Comparison of ENCODE assay signal across 21 cellular contexts in genomic region chr10:132878091-132878729, GRCh38.
DNase-seq lines count a peak whose midpoint lies in the region; ATAC-seq and TF ChIP-seq lines count a peak whose summit lies in the region.
"Had no signal": no experiment of that assay in that cellular context is flagged by ENCODE, and none has a peak within 500 bp of the region (broad histone marks: within the 10 kb centered on the region; RNA-seq: fewer than 3 reads in every experiment).

No MANE protein-coding gene starts in this region.

- no peak overlapping the region for H3K27ac Mint-ChIP-seq in WTC11
- H3K27ac Mint-ChIP-seq in stimulated activated memory B cell treated with anti-CD40 and anti-IgM and Interleukin-4, amounts not matched to agents 10 μg/mL and 1 μg/mL and 100 μg/mL, for 72 hours, result no peak overlapping the region
- H3K27ac Mint-ChIP-seq in activated T-helper 17 cell treated with anti-CD3 and anti-CD28 coated beads, Interleukin-2, amount 50 U/mL, for 72 hours, result no peak overlapping the region
- H3K27ac Mint-ChIP-seq in activated T-helper 2 cell treated with anti-CD3 and anti-CD28 coated beads, Interferon-gamma antibody, Interleukin-2, Interleukin-4, amounts not matched to agents 10 μg/mL and 5 μg/mL and 100 μg/mL, durations not matched to agents 14 hours and 24 hours and 36 hours, result no peak overlapping the region
- H3K27ac Mint-ChIP-seq: activated naive CD8-positive, alpha-beta T cell treated with anti-CD3 and anti-CD28 coated beads for 36 hours; immature natural killer cell; naive B cell had no signal

- H3K9me3 Mint-ChIP-seq in WTC11, result peaks cover 15% of the 10 kb centered on the region
- H3K9me3 Mint-ChIP-seq in stimulated activated memory B cell treated with anti-CD40 and anti-IgM and Interleukin-4, amounts not matched to agents 10 μg/mL and 1 μg/mL and 100 μg/mL, for 72 hours, result peaks cover 6% of the 10 kb centered on the region
- no peaks in the 10 kb centered on the region for H3K9me3 Mint-ChIP-seq in activated T-helper 17 cell treated with anti-CD3 and anti-CD28 coated beads, Interleukin-2, amount 50 U/mL, for 72 hours
- H3K9me3 Mint-ChIP-seq in activated T-helper 2 cell treated with anti-CD3 and anti-CD28 coated beads, Interferon-gamma antibody, Interleukin-2, Interleukin-4, amounts not matched to agents 10 μg/mL and 5 μg/mL and 100 μg/mL, durations not matched to agents 14 hours and 24 hours and 36 hours, result no peaks in the 10 kb centered on the region
- H3K9me3 Mint-ChIP-seq: immature natural killer cell had no signal

- no peak overlapping the region for H3K4me3 Mint-ChIP-seq in WTC11
- H3K4me3 Mint-ChIP-seq in stimulated activated memory B cell treated with anti-CD40 and anti-IgM and Interleukin-4, amounts not matched to agents 10 μg/mL and 1 μg/mL and 100 μg/mL, for 72 hours, result no peak overlapping the region
- H3K4me3 Mint-ChIP-seq in activated T-helper 17 cell treated with anti-CD3 and anti-CD28 coated beads, Interleukin-2, amount 50 U/mL, for 72 hours, result no peak overlapping the region
- H3K4me3 Mint-ChIP-seq in activated T-helper 2 cell treated with anti-CD3 and anti-CD28 coated beads, Interferon-gamma antibody, Interleukin-2, Interleukin-4, amounts not matched to agents 10 μg/mL and 5 μg/mL and 100 μg/mL, durations not matched to agents 14 hours and 24 hours and 36 hours (ENCODE audit: low read depth), result no peak overlapping the region
- H3K4me3 Mint-ChIP-seq: activated naive CD8-positive, alpha-beta T cell treated with anti-CD3 and anti-CD28 coated beads for 36 hours; activated T-cell treated with anti-CD3 and anti-CD28 coated beads, Interleukin-2, amount 50 U/mL, for 4 hours; CD8-positive, alpha-beta memory T cell; immature natural killer cell; naive B cell had no signal

- peak; percentile 25 for DNase-seq in GM13976 (ENCODE audit: low spot score)
- DNase-seq in WTC11 (ENCODE audit: low spot score), result peak; percentile 9
- peak; percentile 37 for DNase-seq in left lobe of liver (ENCODE audit: low spot score)
- DNase-seq in activated T-helper 2 cell treated with anti-CD3 and anti-CD28 coated beads, Interferon-gamma antibody, Interleukin-2, Interleukin-4, amounts not matched to agents 10 μg/mL and 5 μg/mL and 100 μg/mL, durations not matched to agents 14 hours and 24 hours and 36 hours (ENCODE audit: low spot score), result no peak
- DNase-seq in NCI-H446 (lab: John Stamatoyannopoulos, UW), result no peak
- DNase-seq: activated CD4-positive, alpha-beta T cell treated with anti-CD3 and anti-CD28 coated beads, Interleukin-2, amount 50 U/mL, for 4 hours; activated naive CD8-positive, alpha-beta T cell treated with anti-CD3 and anti-CD28 coated beads for 36 hours; body of pancreas; CD8-positive, alpha-beta memory T cell; DMS53; immature natural killer cell; Kasumi-1; naive B cell; NCI-H2029; NCI-H345; stimulated activated naive CD4-positive, alpha-beta T cell; T-helper 2 cell had no signal

- H3K36me3 Mint-ChIP-seq in WTC11, result peaks cover 12% of the 10 kb centered on the region
- no peaks in the 10 kb centered on the region for H3K36me3 Mint-ChIP-seq in stimulated activated memory B cell treated with anti-CD40 and anti-IgM and Interleukin-4, amounts not matched to agents 10 μg/mL and 1 μg/mL and 100 μg/mL, for 72 hours
- no peaks in the 10 kb centered on the region for H3K36me3 Mint-ChIP-seq in activated T-helper 17 cell treated with anti-CD3 and anti-CD28 coated beads, Interleukin-2, amount 50 U/mL, for 72 hours (ENCODE audit: low read depth)
- no peaks in the 10 kb centered on the region for H3K36me3 Mint-ChIP-seq in activated T-helper 2 cell treated with anti-CD3 and anti-CD28 coated beads, Interferon-gamma antibody, Interleukin-2, Interleukin-4, amounts not matched to agents 10 μg/mL and 5 μg/mL and 100 μg/mL, durations not matched to agents 14 hours and 24 hours and 36 hours (ENCODE audit: low read depth)
- H3K36me3 Mint-ChIP-seq: activated naive CD8-positive, alpha-beta T cell treated with anti-CD3 and anti-CD28 coated beads for 36 hours; CD8-positive, alpha-beta memory T cell; immature natural killer cell; naive B cell had no signal

- H3K27me3 Mint-ChIP-seq in WTC11 (ENCODE audit: low read depth), result no peaks in the 10 kb centered on the region
- peaks cover 52% of the 10 kb centered on the region for H3K27me3 Mint-ChIP-seq in stimulated activated memory B cell treated with anti-CD40 and anti-IgM and Interleukin-4, amounts not matched to agents 10 μg/mL and 1 μg/mL and 100 μg/mL, for 72 hours
- H3K27me3 Mint-ChIP-seq in activated T-helper 17 cell treated with anti-CD3 and anti-CD28 coated beads, Interleukin-2, amount 50 U/mL, for 72 hours, result peaks cover 26% of the 10 kb centered on the region
- H3K27me3 Mint-ChIP-seq in activated T-helper 2 cell treated with anti-CD3 and anti-CD28 coated beads, Interferon-gamma antibody, Interleukin-2, Interleukin-4, amounts not matched to agents 10 μg/mL and 5 μg/mL and 100 μg/mL, durations not matched to agents 14 hours and 24 hours and 36 hours (ENCODE audit: low read depth), result peaks cover 2% of the 10 kb centered on the region

- intact Hi-C loops in activated T-helper 2 cell treated with anti-CD3 and anti-CD28 coated beads, Interferon-gamma antibody, Interleukin-2, Interleukin-4, amounts not matched to agents 10 μg/mL and 5 μg/mL and 100 μg/mL, durations not matched to agents 14 hours and 24 hours and 36 hours (cut with micrococcal nuclease), result no loop called here

- CTCF ChIA-PET in WTC11 (lab: Charles Lee), result interaction anchor here (1.5 to 1.8 kb wide), 2 partner anchors 13 to 223 kb away, joined by 4 to 6 read pairs; no protein-coding TSS in a partner anchor

- no peak for ATAC-seq in WTC11
- no peak for ATAC-seq in left lobe of liver
- peak; percentile 9 for ATAC-seq in stimulated activated memory B cell treated with anti-CD40 and anti-IgM and Interleukin-4, amounts not matched to agents 10 μg/mL and 1 μg/mL and 100 μg/mL, for 72 hours
- ATAC-seq in activated T-helper 17 cell treated with anti-CD3 and anti-CD28 coated beads, Interleukin-2, amount 50 U/mL, for 72 hours (replicated peaks), result no peak
- ATAC-seq: activated T-cell treated with anti-CD3 and anti-CD28 coated beads, Interleukin-2, amount 50 U/mL, for 4 hours; body of pancreas; HCT116 had no signal

- in situ Hi-C loops in GM13976 (cut with MboI; ENCODE audit: low sequenced_read_pairs, unreplicated experiment), result no loop called here

- TF ChIP-seq CTCF in GM13976 (IDR thresholded peaks at IDR 0.05; ENCODE audit: borderline replicate concordance, control extremely low read depth, extremely low read depth, insufficient read depth, missing control alignments) (no peak), WTC11 (IDR thresholded peaks at IDR 0.05) (no peak)

- POLR2A ChIA-PET in WTC11 (lab: Charles Lee), result no interaction called here

- H3K4me1 Mint-ChIP-seq in WTC11, result peaks cover 9% of the 10 kb centered on the region
- H3K4me1 Mint-ChIP-seq in stimulated activated memory B cell treated with anti-CD40 and anti-IgM and Interleukin-4, amounts not matched to agents 10 μg/mL and 1 μg/mL and 100 μg/mL, for 72 hours, result no peaks in the 10 kb centered on the region
- H3K4me1 Mint-ChIP-seq in activated T-helper 17 cell treated with anti-CD3 and anti-CD28 coated beads, Interleukin-2, amount 50 U/mL, for 72 hours, result no peaks in the 10 kb centered on the region
- H3K4me1 Mint-ChIP-seq in activated T-helper 2 cell treated with anti-CD3 and anti-CD28 coated beads, Interferon-gamma antibody, Interleukin-2, Interleukin-4, amounts not matched to agents 10 μg/mL and 5 μg/mL and 100 μg/mL, durations not matched to agents 14 hours and 24 hours and 36 hours (ENCODE audit: low read depth), result no peaks in the 10 kb centered on the region
- H3K4me1 Mint-ChIP-seq: activated naive CD8-positive, alpha-beta T cell treated with anti-CD3 and anti-CD28 coated beads for 36 hours; immature natural killer cell; naive B cell had no signal

TF ChIP-seq in WTC11, 78 proteins besides CTCF, POLR2A, EP300 and RAD21 (continues in another document):
- TF ChIP-seq AFF4 (CRISPR knock-in tag; IDR thresholded peaks at IDR 0.05; ENCODE audit: borderline replicate concordance) (no peak), ATF3 (CRISPR knock-in tag; conservative IDR thresholded peaks at IDR 0.05) (no peak)

Comparison
In these comparisons a context has a peak if more than half of its experiments do, and no peak if none do; other contexts are left out.
1. DNase-seq: peak in GM13976 (single experiment), WTC11 (single experiment) and left lobe of liver (single experiment); none in activated T-helper 2 cell treated with anti-CD3 and anti-CD28 coated beads, Interferon-gamma antibody, Interleukin-2, Interleukin-4, amounts not matched to agents 10 μg/mL and 5 μg/mL and 100 μg/mL, durations not matched to agents 14 hours and 24 hours and 36 hours (single experiment) and NCI-H446 (0 of 2).